ENCODE assay signal across 1 cellular context in the genomic region with DNA sequence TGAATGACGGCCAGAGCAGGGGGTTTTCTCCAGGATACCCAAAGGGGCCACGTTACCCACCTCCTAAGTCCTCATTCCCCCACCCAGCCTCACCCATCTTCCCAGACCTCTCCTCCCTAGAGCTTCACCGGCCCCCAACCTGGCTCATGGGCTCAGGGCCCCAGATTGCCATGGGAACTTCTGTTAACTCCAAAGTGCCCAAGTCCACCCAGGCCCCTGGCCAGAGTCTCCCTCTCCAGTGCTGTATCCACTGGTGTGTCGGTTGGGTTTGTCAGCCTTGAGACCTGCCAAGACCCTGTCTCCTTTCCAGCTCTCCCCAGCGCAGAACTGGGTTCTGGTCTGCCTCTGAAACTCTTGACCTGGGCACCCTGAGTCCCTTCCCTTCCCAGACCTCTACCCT.
TF ChIP-seq lines count a peak whose summit lies in the region.

No MANE protein-coding gene starts in this region.

TF ChIP-seq in K562, 482 proteins besides CTCF, POLR2A, EP300 and RAD21 (continued from another document):
- TF ChIP-seq, protein P1, sequence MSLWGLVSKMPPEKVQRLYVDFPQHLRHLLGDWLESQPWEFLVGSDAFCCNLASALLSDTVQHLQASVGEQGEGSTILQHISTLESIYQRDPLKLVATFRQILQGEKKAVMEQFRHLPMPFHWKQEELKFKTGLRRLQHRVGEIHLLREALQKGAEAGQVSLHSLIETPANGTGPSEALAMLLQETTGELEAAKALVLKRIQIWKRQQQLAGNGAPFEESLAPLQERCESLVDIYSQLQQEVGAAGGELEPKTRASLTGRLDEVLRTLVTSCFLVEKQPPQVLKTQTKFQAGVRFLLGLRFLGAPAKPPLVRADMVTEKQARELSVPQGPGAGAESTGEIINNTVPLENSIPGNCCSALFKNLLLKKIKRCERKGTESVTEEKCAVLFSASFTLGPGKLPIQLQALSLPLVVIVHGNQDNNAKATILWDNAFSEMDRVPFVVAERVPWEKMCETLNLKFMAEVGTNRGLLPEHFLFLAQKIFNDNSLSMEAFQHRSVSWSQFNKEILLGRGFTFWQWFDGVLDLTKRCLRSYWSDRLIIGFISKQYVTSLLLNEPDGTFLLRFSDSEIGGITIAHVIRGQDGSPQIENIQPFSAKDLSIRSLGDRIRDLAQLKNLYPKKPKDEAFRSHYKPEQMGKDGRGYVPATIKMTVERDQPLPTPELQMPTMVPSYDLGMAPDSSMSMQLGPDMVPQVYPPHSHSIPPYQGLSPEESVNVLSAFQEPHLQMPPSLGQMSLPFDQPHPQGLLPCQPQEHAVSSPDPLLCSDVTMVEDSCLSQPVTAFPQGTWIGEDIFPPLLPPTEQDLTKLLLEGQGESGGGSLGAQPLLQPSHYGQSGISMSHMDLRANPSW (CRISPR knock-in tag; IDR thresholded peaks at IDR 0.05) = no peak
- TF ChIP-seq HDAC6 (IDR thresholded peaks at IDR 0.05; ENCODE audit: low read depth, low read length) = no peak
- TF ChIP-seq HLTF (IDR thresholded peaks at IDR 0.05) = no peak
- TF ChIP-seq, protein P2, sequence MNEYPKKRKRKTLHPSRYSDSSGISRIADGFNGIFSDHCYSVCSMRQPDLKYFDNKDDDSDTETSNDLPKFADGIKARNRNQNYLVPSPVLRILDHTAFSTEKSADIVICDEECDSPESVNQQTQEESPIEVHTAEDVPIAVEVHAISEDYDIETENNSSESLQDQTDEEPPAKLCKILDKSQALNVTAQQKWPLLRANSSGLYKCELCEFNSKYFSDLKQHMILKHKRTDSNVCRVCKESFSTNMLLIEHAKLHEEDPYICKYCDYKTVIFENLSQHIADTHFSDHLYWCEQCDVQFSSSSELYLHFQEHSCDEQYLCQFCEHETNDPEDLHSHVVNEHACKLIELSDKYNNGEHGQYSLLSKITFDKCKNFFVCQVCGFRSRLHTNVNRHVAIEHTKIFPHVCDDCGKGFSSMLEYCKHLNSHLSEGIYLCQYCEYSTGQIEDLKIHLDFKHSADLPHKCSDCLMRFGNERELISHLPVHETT (CRISPR knock-in tag; conservative IDR thresholded peaks at IDR 0.05 in 1 of 2, IDR thresholded peaks at IDR 0.05 in 1 of 2) = no peak
- TF ChIP-seq PCBP2 (IDR thresholded peaks at IDR 0.05; ENCODE audit: low read depth, low read length, poor library complexity, severe bottlenecking) = no peak
- TF ChIP-seq, protein P3, sequence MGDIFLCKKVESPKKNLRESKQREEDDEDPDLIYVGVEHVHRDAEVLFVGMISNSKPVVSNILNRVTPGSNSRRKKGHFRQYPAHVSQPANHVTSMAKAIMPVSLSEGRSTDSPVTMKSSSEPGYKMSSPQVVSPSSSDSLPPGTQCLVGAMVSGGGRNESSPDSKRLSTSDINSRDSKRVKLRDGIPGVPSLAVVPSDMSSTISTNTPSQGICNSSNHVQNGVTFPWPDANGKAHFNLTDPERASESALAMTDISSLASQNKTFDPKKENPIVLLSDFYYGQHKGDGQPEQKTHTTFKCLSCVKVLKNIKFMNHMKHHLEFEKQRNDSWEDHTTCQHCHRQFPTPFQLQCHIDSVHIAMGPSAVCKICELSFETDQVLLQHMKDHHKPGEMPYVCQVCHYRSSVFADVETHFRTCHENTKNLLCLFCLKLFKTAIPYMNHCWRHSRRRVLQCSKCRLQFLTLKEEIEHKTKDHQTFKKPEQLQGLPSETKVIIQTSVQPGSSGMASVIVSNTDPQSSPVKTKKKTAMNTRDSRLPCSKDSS (IDR thresholded peaks at IDR 0.05; ENCODE audit: low read depth, partially characterized antibody) = no peak
- TF ChIP-seq, protein P4, sequence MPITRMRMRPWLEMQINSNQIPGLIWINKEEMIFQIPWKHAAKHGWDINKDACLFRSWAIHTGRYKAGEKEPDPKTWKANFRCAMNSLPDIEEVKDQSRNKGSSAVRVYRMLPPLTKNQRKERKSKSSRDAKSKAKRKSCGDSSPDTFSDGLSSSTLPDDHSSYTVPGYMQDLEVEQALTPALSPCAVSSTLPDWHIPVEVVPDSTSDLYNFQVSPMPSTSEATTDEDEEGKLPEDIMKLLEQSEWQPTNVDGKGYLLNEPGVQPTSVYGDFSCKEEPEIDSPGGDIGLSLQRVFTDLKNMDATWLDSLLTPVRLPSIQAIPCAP (CRISPR knock-in tag; IDR thresholded peaks at IDR 0.05; ENCODE audit: borderline replicate concordance) = no peak
- no peak for TF ChIP-seq SMC3 (conservative IDR thresholded peaks at IDR 0.05; ENCODE audit: insufficient read depth, low read depth, low read length)
- no peak for TF ChIP-seq FOXJ3 (CRISPR knock-in tag; IDR thresholded peaks at IDR 0.05)
- TF ChIP-seq, protein P5, sequence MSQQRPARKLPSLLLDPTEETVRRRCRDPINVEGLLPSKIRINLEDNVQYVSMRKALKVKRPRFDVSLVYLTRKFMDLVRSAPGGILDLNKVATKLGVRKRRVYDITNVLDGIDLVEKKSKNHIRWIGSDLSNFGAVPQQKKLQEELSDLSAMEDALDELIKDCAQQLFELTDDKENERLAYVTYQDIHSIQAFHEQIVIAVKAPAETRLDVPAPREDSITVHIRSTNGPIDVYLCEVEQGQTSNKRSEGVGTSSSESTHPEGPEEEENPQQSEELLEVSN (IDR thresholded peaks at IDR 0.05; ENCODE audit: borderline replicate concordance in 1 of 2, extremely low read depth in 1 of 2, insufficient read depth in 1 of 2, insufficient read length in 1 of 2, low read depth in 1 of 2, low read length in 1 of 2, poor library complexity in 1 of 2, severe bottlenecking in 1 of 2) = no peak
- TF ChIP-seq MCM7 (IDR thresholded peaks at IDR 0.05) = no peak
- no peak for TF ChIP-seq FOXP1 (CRISPR knock-in tag; IDR thresholded peaks at IDR 0.05)
- no peak for TF ChIP-seq NCOA1 (IDR thresholded peaks at IDR 0.05; ENCODE audit: low read depth)
- no peak for TF ChIP-seq TOE1 (IDR thresholded peaks at IDR 0.05; ENCODE audit: borderline replicate concordance)
- no peak for TF ChIP-seq TOE1 (CRISPR knock-in tag; IDR thresholded peaks at IDR 0.05; ENCODE audit: borderline replicate concordance, low read depth)
TF ChIP-seq in K562: peak in this region for 0.
